In the genomic region with DNA sequence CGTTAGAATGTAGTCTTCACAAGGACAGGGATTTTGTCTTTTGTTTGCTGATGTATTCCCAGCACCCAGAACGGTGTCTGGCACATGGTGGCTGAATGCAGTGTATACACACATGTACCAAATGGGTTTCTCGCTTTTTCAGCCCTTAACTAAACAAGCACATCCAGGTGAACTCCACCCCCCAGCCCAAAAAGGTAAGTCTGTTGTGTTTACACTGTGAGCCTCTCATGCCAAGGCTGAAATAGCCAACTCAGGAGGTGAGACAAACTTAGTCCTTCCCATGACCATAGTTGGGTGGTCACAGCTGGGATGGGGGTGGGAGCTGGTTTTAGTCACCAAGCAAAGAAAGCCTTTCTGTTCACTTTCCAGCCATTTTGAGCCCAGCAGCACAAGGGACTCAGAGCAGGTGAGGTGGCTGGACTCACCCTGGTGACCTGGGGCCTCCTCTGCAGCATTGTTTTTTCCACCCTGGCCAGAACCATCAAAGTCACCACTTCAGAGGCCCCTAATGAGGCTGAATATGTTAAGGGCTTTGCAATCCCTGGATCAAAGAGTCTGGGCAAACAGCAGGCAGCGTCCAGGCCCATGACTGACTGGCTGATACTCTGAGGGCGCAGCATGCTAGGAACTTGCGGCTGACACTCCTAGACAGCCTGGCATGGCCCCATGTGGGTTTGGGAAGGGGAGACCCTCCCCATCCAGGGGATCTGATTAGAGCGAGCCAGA, we compare ENCODE assay signal across 1 cellular context.
TF ChIP-seq lines count a peak whose summit lies in the region.

No MANE protein-coding gene starts in this region.

TF ChIP-seq in HepG2, 621 proteins besides CTCF, POLR2A, EP300 and RAD21 (continued from another document and continues in another):
- TF ChIP-seq, protein P1, sequence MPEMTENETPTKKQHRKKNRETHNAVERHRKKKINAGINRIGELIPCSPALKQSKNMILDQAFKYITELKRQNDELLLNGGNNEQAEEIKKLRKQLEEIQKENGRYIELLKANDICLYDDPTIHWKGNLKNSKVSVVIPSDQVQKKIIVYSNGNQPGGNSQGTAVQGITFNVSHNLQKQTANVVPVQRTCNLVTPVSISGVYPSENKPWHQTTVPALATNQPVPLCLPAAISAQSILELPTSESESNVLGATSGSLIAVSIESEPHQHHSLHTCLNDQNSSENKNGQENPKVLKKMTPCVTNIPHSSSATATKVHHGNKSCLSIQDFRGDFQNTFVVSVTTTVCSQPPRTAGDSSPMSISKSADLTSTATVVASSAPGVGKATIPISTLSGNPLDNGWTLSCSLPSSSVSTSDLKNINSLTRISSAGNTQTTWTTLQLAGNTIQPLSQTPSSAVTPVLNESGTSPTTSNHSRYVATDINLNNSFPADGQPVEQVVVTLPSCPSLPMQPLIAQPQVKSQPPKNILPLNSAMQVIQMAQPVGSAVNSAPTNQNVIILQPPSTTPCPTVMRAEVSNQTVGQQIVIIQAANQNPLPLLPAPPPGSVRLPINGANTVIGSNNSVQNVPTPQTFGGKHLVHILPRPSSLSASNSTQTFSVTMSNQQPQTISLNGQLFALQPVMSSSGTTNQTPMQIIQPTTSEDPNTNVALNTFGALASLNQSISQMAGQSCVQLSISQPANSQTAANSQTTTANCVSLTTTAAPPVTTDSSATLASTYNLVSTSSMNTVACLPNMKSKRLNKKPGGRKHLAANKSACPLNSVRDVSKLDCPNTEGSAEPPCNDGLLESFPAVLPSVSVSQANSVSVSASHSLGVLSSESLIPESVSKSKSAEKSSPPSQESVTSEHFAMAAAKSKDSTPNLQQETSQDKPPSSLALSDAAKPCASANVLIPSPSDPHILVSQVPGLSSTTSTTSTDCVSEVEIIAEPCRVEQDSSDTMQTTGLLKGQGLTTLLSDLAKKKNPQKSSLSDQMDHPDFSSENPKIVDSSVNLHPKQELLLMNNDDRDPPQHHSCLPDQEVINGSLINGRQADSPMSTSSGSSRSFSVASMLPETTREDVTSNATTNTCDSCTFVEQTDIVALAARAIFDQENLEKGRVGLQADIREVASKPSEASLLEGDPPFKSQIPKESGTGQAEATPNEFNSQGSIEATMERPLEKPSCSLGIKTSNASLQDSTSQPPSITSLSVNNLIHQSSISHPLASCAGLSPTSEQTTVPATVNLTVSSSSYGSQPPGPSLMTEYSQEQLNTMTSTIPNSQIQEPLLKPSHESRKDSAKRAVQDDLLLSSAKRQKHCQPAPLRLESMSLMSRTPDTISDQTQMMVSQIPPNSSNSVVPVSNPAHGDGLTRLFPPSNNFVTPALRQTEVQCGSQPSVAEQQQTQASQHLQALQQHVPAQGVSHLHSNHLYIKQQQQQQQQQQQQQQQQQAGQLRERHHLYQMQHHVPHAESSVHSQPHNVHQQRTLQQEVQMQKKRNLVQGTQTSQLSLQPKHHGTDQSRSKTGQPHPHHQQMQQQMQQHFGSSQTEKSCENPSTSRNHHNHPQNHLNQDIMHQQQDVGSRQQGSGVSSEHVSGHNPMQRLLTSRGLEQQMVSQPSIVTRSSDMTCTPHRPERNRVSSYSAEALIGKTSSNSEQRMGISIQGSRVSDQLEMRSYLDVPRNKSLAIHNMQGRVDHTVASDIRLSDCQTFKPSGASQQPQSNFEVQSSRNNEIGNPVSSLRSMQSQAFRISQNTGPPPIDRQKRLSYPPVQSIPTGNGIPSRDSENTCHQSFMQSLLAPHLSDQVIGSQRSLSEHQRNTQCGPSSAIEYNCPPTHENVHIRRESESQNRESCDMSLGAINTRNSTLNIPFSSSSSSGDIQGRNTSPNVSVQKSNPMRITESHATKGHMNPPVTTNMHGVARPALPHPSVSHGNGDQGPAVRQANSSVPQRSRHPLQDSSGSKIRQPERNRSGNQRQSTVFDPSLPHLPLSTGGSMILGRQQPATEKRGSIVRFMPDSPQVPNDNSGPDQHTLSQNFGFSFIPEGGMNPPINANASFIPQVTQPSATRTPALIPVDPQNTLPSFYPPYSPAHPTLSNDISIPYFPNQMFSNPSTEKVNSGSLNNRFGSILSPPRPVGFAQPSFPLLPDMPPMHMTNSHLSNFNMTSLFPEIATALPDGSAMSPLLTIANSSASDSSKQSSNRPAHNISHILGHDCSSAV (CRISPR knock-in tag; IDR thresholded peaks at IDR 0.05; ENCODE audit: borderline replicate concordance): no peak
- TF ChIP-seq, protein P2, sequence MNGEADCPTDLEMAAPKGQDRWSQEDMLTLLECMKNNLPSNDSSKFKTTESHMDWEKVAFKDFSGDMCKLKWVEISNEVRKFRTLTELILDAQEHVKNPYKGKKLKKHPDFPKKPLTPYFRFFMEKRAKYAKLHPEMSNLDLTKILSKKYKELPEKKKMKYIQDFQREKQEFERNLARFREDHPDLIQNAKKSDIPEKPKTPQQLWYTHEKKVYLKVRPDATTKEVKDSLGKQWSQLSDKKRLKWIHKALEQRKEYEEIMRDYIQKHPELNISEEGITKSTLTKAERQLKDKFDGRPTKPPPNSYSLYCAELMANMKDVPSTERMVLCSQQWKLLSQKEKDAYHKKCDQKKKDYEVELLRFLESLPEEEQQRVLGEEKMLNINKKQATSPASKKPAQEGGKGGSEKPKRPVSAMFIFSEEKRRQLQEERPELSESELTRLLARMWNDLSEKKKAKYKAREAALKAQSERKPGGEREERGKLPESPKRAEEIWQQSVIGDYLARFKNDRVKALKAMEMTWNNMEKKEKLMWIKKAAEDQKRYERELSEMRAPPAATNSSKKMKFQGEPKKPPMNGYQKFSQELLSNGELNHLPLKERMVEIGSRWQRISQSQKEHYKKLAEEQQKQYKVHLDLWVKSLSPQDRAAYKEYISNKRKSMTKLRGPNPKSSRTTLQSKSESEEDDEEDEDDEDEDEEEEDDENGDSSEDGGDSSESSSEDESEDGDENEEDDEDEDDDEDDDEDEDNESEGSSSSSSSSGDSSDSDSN (CRISPR knock-in tag; IDR thresholded peaks at IDR 0.05): no peak
- TF ChIP-seq, protein P3, sequence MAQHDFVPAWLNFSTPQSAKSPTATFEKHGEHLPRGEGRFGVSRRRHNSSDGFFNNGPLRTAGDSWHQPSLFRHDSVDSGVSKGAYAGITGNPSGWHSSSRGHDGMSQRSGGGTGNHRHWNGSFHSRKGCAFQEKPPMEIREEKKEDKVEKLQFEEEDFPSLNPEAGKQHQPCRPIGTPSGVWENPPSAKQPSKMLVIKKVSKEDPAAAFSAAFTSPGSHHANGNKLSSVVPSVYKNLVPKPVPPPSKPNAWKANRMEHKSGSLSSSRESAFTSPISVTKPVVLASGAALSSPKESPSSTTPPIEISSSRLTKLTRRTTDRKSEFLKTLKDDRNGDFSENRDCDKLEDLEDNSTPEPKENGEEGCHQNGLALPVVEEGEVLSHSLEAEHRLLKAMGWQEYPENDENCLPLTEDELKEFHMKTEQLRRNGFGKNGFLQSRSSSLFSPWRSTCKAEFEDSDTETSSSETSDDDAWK (CRISPR knock-in tag; IDR thresholded peaks at IDR 0.05): no peak
- TF ChIP-seq MBNL3 (CRISPR knock-in tag; conservative IDR thresholded peaks at IDR 0.05): no peak
- TF ChIP-seq, protein P4, sequence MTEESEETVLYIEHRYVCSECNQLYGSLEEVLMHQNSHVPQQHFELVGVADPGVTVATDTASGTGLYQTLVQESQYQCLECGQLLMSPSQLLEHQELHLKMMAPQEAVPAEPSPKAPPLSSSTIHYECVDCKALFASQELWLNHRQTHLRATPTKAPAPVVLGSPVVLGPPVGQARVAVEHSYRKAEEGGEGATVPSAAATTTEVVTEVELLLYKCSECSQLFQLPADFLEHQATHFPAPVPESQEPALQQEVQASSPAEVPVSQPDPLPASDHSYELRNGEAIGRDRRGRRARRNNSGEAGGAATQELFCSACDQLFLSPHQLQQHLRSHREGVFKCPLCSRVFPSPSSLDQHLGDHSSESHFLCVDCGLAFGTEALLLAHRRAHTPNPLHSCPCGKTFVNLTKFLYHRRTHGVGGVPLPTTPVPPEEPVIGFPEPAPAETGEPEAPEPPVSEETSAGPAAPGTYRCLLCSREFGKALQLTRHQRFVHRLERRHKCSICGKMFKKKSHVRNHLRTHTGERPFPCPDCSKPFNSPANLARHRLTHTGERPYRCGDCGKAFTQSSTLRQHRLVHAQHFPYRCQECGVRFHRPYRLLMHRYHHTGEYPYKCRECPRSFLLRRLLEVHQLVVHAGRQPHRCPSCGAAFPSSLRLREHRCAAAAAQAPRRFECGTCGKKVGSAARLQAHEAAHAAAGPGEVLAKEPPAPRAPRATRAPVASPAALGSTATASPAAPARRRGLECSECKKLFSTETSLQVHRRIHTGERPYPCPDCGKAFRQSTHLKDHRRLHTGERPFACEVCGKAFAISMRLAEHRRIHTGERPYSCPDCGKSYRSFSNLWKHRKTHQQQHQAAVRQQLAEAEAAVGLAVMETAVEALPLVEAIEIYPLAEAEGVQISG (CRISPR knock-in tag; IDR thresholded peaks at IDR 0.05): peak; percentile 36; the same call in 1 of the 2 replicates
- TF ChIP-seq ZNF10 (CRISPR knock-in tag; IDR thresholded peaks at IDR 0.05; ENCODE audit: borderline replicate concordance, low read depth): no peak
- TF ChIP-seq, protein P5, sequence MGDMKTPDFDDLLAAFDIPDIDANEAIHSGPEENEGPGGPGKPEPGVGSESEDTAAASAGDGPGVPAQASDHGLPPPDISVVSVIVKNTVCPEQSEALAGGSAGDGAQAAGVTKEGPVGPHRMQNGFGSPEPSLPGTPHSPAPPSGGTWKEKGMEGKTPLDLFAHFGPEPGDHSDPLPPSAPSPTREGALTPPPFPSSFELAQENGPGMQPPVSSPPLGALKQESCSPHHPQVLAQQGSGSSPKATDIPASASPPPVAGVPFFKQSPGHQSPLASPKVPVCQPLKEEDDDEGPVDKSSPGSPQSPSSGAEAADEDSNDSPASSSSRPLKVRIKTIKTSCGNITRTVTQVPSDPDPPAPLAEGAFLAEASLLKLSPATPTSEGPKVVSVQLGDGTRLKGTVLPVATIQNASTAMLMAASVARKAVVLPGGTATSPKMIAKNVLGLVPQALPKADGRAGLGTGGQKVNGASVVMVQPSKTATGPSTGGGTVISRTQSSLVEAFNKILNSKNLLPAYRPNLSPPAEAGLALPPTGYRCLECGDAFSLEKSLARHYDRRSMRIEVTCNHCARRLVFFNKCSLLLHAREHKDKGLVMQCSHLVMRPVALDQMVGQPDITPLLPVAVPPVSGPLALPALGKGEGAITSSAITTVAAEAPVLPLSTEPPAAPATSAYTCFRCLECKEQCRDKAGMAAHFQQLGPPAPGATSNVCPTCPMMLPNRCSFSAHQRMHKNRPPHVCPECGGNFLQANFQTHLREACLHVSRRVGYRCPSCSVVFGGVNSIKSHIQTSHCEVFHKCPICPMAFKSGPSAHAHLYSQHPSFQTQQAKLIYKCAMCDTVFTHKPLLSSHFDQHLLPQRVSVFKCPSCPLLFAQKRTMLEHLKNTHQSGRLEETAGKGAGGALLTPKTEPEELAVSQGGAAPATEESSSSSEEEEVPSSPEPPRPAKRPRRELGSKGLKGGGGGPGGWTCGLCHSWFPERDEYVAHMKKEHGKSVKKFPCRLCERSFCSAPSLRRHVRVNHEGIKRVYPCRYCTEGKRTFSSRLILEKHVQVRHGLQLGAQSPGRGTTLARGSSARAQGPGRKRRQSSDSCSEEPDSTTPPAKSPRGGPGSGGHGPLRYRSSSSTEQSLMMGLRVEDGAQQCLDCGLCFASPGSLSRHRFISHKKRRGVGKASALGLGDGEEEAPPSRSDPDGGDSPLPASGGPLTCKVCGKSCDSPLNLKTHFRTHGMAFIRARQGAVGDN (CRISPR knock-in tag; IDR thresholded peaks at IDR 0.05): peak; percentile 54
- TF ChIP-seq ZFAT (CRISPR knock-in tag; conservative IDR thresholded peaks at IDR 0.05): no peak
- peak; percentile 79 for TF ChIP-seq RARA (CRISPR knock-in tag; IDR thresholded peaks at IDR 0.05)
- TF ChIP-seq, protein P6, sequence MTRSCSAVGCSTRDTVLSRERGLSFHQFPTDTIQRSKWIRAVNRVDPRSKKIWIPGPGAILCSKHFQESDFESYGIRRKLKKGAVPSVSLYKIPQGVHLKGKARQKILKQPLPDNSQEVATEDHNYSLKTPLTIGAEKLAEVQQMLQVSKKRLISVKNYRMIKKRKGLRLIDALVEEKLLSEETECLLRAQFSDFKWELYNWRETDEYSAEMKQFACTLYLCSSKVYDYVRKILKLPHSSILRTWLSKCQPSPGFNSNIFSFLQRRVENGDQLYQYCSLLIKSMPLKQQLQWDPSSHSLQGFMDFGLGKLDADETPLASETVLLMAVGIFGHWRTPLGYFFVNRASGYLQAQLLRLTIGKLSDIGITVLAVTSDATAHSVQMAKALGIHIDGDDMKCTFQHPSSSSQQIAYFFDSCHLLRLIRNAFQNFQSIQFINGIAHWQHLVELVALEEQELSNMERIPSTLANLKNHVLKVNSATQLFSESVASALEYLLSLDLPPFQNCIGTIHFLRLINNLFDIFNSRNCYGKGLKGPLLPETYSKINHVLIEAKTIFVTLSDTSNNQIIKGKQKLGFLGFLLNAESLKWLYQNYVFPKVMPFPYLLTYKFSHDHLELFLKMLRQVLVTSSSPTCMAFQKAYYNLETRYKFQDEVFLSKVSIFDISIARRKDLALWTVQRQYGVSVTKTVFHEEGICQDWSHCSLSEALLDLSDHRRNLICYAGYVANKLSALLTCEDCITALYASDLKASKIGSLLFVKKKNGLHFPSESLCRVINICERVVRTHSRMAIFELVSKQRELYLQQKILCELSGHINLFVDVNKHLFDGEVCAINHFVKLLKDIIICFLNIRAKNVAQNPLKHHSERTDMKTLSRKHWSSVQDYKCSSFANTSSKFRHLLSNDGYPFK (CRISPR knock-in tag; IDR thresholded peaks at IDR 0.05; ENCODE audit: borderline replicate concordance): no peak
- no peak for TF ChIP-seq ZNF136 (CRISPR knock-in tag; IDR thresholded peaks at IDR 0.05; ENCODE audit: low read depth)
- TF ChIP-seq CREM (IDR thresholded peaks at IDR 0.05): peak; percentile 38; the same call in 1 of the 2 replicates
- no peak for TF ChIP-seq CREM (CRISPR knock-in tag; IDR thresholded peaks at IDR 0.05)
- TF ChIP-seq, protein P7, sequence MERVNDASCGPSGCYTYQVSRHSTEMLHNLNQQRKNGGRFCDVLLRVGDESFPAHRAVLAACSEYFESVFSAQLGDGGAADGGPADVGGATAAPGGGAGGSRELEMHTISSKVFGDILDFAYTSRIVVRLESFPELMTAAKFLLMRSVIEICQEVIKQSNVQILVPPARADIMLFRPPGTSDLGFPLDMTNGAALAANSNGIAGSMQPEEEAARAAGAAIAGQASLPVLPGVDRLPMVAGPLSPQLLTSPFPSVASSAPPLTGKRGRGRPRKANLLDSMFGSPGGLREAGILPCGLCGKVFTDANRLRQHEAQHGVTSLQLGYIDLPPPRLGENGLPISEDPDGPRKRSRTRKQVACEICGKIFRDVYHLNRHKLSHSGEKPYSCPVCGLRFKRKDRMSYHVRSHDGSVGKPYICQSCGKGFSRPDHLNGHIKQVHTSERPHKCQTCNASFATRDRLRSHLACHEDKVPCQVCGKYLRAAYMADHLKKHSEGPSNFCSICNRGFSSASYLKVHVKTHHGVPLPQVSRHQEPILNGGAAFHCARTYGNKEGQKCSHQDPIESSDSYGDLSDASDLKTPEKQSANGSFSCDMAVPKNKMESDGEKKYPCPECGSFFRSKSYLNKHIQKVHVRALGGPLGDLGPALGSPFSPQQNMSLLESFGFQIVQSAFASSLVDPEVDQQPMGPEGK (CRISPR knock-in tag; IDR thresholded peaks at IDR 0.05): peak; percentile 40; the same call in 1 of the 2 replicates
- TF ChIP-seq KDM3A (CRISPR knock-in tag; IDR thresholded peaks at IDR 0.05; ENCODE audit: low read depth): no peak
